ENCODE assay signal across 1 cellular context in the genomic region with DNA sequence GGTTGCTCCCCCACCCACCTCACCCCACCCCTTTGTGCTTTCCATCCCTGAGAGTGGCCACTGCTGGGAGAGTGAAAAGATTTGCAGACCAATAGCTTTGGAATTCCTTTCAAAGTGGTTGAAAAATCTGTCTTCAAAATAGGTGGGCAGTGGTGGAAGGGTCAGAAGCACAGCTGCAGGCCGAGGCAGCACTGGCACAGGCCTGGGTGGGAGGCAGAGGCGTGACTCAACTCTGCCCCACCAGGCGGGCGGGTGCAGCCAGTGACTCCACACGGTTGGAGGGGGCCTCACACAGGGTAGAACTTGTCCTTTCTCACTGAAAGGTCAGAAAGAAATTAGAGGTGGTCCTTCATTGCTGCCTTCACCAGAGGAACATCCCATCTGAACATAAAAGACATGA.
TF ChIP-seq lines count a peak whose summit lies in the region.

No MANE protein-coding gene starts in this region.

TF ChIP-seq in GM12878, 131 proteins besides CTCF, POLR2A, EP300 and RAD21 (continued from another document):
- TF ChIP-seq BCLAF1 (IDR thresholded peaks at IDR 0.05) (no peak), MEF2A (IDR thresholded peaks at IDR 0.05; ENCODE audit: insufficient read depth, low read depth, low read length) (no peak), IKZF2 (IDR thresholded peaks at IDR 0.05) (no peak), SP1 (IDR thresholded peaks at IDR 0.05; ENCODE audit: low read depth, low read length) (no peak), SPI1 (IDR thresholded peaks at IDR 0.05; ENCODE audit: borderline replicate concordance, insufficient read depth, low read depth, low read length) (no peak), CBFB (IDR thresholded peaks at IDR 0.05; ENCODE audit: low read depth) (no peak), FOXM1 (IDR thresholded peaks at IDR 0.05; ENCODE audit: low read depth, low read length) (no peak), ZNF274 (IDR thresholded peaks at IDR 0.05; ENCODE audit: insufficient read depth, insufficient read length) (no peak), POU2F2 (IDR thresholded peaks at IDR 0.05; ENCODE audit: borderline replicate concordance, low read depth, low read length) (no peak), MYB (IDR thresholded peaks at IDR 0.05; ENCODE audit: borderline replicate concordance, low read depth, low read length) (no peak), ZSCAN29 (IDR thresholded peaks at IDR 0.05) (no peak)
- TF ChIP-seq, protein P1, sequence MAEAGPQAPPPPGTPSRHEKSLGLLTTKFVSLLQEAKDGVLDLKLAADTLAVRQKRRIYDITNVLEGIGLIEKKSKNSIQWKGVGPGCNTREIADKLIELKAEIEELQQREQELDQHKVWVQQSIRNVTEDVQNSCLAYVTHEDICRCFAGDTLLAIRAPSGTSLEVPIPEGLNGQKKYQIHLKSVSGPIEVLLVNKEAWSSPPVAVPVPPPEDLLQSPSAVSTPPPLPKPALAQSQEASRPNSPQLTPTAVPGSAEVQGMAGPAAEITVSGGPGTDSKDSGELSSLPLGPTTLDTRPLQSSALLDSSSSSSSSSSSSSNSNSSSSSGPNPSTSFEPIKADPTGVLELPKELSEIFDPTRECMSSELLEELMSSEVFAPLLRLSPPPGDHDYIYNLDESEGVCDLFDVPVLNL (IDR thresholded peaks at IDR 0.05; ENCODE audit: low read depth, low read length), result no peak
